ENCODE assay signal across 1 cellular context in genomic region chr4:172648471-172648870, GRCh38.
TF ChIP-seq lines count a peak whose summit lies in the region.

No MANE protein-coding gene starts in this region.

TF ChIP-seq in HepG2, 621 proteins besides CTCF, POLR2A, EP300 and RAD21 (continued from another document):
- peak; percentile 81 to 88 for TF ChIP-seq MAFK (conservative IDR thresholded peaks at IDR 0.05 in 1 of 2, IDR thresholded peaks at IDR 0.05 in 1 of 2; ENCODE audit: low read length in 2 of 2)
- peak; percentile 86 for TF ChIP-seq MAFF (IDR thresholded peaks at IDR 0.05; ENCODE audit: low read depth, low read length)
- TF ChIP-seq ZNF777 (CRISPR knock-in tag; IDR thresholded peaks at IDR 0.05), result no peak
- TF ChIP-seq GATAD1 (CRISPR knock-in tag; IDR thresholded peaks at IDR 0.05), result no peak
